Comparison of ENCODE assay signal across 8 cellular contexts in genomic region chr7:130897515-130898419, GRCh38.
DNase-seq lines count a peak whose midpoint lies in the region; ATAC-seq and TF ChIP-seq lines count a peak whose summit lies in the region.

No MANE protein-coding gene starts in this region.

- TF ChIP-seq CTCF in SU-DHL-6 (IDR thresholded peaks at IDR 0.05; ENCODE audit: insufficient read depth, low read length, poor library complexity, severe bottlenecking) (no peak), hepatocyte (IDR thresholded peaks at IDR 0.05; ENCODE audit: poor library complexity) (no peak), suprapubic skin (IDR thresholded peaks at IDR 0.05) (no peak)

- no peak for TF ChIP-seq POLR2A in suprapubic skin (IDR thresholded peaks at IDR 0.05)

- H3K4me3 ChIP-seq in SU-DHL-6 (ENCODE audit: insufficient read depth, low read length, poor library complexity, severe bottlenecking) (no peak overlapping the region), hepatocyte (no peak overlapping the region), suprapubic skin (no peak overlapping the region), MG63 (no peak overlapping the region)

- intact Hi-C loops in activated CD4-positive, alpha-beta T cell treated with anti-CD3 and anti-CD28 coated beads for 36 hours (cut with DNase I, micrococcal nuclease): loop anchor here (1.0 to 10.0 kb wide), 7 partner anchors 14 to 525 kb away; no protein-coding TSS in a partner anchor

- peak; percentile 30 for DNase-seq in activated CD4-positive, alpha-beta T cell treated with anti-CD3 and anti-CD28 coated beads for 36 hours
- DNase-seq in activated CD4-positive, alpha-beta T cell treated with anti-CD3 and anti-CD28 coated beads for 4 hours: no peak
- DNase-seq in hepatocyte (ENCODE audit: low spot score) (no peak), suprapubic skin (ENCODE audit: low spot score in 2 of 2) (no peak), MG63 (no peak)

- H3K9me2 ChIP-seq in SU-DHL-6 (replicated peaks; ENCODE audit: insufficient read depth, low read length) (no peaks in the 10 kb centered on the region), hepatocyte (replicated peaks; ENCODE audit: insufficient read depth) (no peaks in the 10 kb centered on the region)

- no peak overlapping the region for H3K9ac ChIP-seq in SU-DHL-6 (ENCODE audit: low read length)

- H3K27me3 Mint-ChIP-seq in activated CD4-positive, alpha-beta T cell treated with anti-CD3 and anti-CD28 coated beads for 36 hours: no peaks in the 10 kb centered on the region

- peaks cover 15% of the 10 kb centered on the region; the same call in 1 of the 2 replicates for H3F3A ChIP-seq in SU-DHL-6 (ENCODE audit: insufficient read depth)

- H3K4me1 ChIP-seq in hepatocyte (ENCODE audit: insufficient read depth) (peaks cover 22% of the 10 kb centered on the region), suprapubic skin (peaks cover 91% of the 10 kb centered on the region)

- no peaks in the 10 kb centered on the region for H3K36me3 ChIP-seq in SU-DHL-6 (ENCODE audit: low read length)
- no peaks in the 10 kb centered on the region for H3K36me3 ChIP-seq in hepatocyte (replicated peaks; ENCODE audit: insufficient read depth, low read depth)
- peaks cover 11% of the 10 kb centered on the region for H3K36me3 ChIP-seq in suprapubic skin
- H3K36me3 ChIP-seq in MG63: peaks cover 86% of the 10 kb centered on the region

- no peak overlapping the region for H2AFZ ChIP-seq in SU-DHL-6 (ENCODE audit: low read depth, low read length, severe bottlenecking)
- H2AFZ ChIP-seq in hepatocyte: no peak overlapping the region

- H3K27ac ChIP-seq in SU-DHL-6 (ENCODE audit: low read depth, low read length) (peak overlapping the region; percentile 51), hepatocyte (peak overlapping the region; percentile 81), suprapubic skin (peak overlapping the region; percentile 59)

- peak; percentile 1 for ATAC-seq in activated CD4-positive, alpha-beta T cell treated with anti-CD3 and anti-CD28 coated beads for 36 hours
- ATAC-seq in HG02588 (IDR thresholded peaks at IDR 0.05; ENCODE audit: unreplicated experiment) (no peak), HG02852 (IDR thresholded peaks at IDR 0.05; ENCODE audit: unreplicated experiment) (no peak)

- H3K4me2 ChIP-seq in SU-DHL-6 (ENCODE audit: low read depth, low read length, poor library complexity, severe bottlenecking): peak overlapping the region; percentile 32
- H3K4me2 ChIP-seq in hepatocyte: no peak overlapping the region

- TF ChIP-seq EP300 in suprapubic skin (IDR thresholded peaks at IDR 0.05): no peak

- H3K27me3 ChIP-seq in SU-DHL-6 (ENCODE audit: low read length) (no peaks in the 10 kb centered on the region), hepatocyte (no peaks in the 10 kb centered on the region), suprapubic skin (no peaks in the 10 kb centered on the region), MG63 (no peaks in the 10 kb centered on the region)

- no peaks in the 10 kb centered on the region for H3K9me3 Mint-ChIP-seq in activated CD4-positive, alpha-beta T cell treated with anti-CD3 and anti-CD28 coated beads for 36 hours (ENCODE audit: low read depth)

- H4K20me1 ChIP-seq in SU-DHL-6 (ENCODE audit: low read depth, low read length) (no peaks in the 10 kb centered on the region), hepatocyte (ENCODE audit: insufficient read depth, poor library complexity, severe bottlenecking) (no peaks in the 10 kb centered on the region)

- 93% methylated on average over 24 of the region's 24 CpGs for WGBS in hepatocyte (ENCODE audit: low lambda C conversion rate, missing lambda C conversion rate)
- WGBS in suprapubic skin: 71% methylated on average over 22 of the region's 24 CpGs

- no peaks in the 10 kb centered on the region for H3K9me3 ChIP-seq in SU-DHL-6 (ENCODE audit: insufficient read depth, low read length)
- no peaks in the 10 kb centered on the region for H3K9me3 ChIP-seq in hepatocyte (ENCODE audit: low read depth)
- no peaks in the 10 kb centered on the region for H3K9me3 ChIP-seq in suprapubic skin
- no peaks in the 10 kb centered on the region for H3K9me3 ChIP-seq in MG63

- CTCF ChIA-PET in activated CD4-positive, alpha-beta T cell treated with anti-CD3 and anti-CD28 coated beads for 36 hours (lab: Charles Lee): interaction anchor here (0.6 to 5.8 kb wide), 50 partner anchors 8 to 835 kb away, joined by 3 to 96 read pairs (median 5); no protein-coding TSS in a partner anchor

- POLR2A ChIA-PET in activated CD4-positive, alpha-beta T cell treated with anti-CD3 and anti-CD28 coated beads for 36 hours (lab: Charles Lee): interaction anchor here (0.6 to 1.6 kb wide), 11 partner anchors 12 to 159 kb away, joined by 3 to 15 read pairs (median 7); no protein-coding TSS in a partner anchor

- H3K36me3 Mint-ChIP-seq in activated CD4-positive, alpha-beta T cell treated with anti-CD3 and anti-CD28 coated beads for 36 hours (ENCODE audit: low read depth): peaks cover 95% of the 10 kb centered on the region

- no peaks in the 10 kb centered on the region for H3K79me2 ChIP-seq in SU-DHL-6 (ENCODE audit: insufficient read depth, low read length)
- peaks cover 4% of the 10 kb centered on the region for H3K79me2 ChIP-seq in hepatocyte

- H3K4me1 Mint-ChIP-seq in activated CD4-positive, alpha-beta T cell treated with anti-CD3 and anti-CD28 coated beads for 36 hours: peaks cover 97% of the 10 kb centered on the region

- H3K4me3 Mint-ChIP-seq in activated CD4-positive, alpha-beta T cell treated with anti-CD3 and anti-CD28 coated beads for 36 hours: peak overlapping the region; percentile 36

- H3K27ac Mint-ChIP-seq in activated CD4-positive, alpha-beta T cell treated with anti-CD3 and anti-CD28 coated beads for 36 hours: peak overlapping the region; percentile 88
